ENCODE assay signal across 23 cellular contexts in the genomic region with DNA sequence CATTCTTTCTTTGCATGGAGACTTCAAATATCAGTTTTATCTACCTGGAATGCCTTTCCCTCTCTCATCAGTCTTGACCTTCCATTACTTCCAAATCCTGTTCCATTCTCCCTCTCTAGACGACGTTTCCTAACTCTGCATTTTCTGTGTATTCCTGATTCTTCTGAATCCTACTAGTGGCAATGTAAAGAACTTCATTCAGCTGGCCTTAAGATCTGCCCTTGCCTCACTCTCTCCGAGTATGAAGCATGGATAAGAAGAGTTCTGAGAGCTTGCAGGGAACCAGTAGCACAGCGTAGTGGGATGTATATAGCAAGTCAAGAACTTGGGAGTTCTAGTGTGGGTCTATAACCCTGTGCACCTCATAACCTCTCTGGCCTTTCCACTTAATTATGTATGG.
DNase-seq lines count a peak whose midpoint lies in the region; ATAC-seq and TF ChIP-seq lines count a peak whose summit lies in the region.
"Had no signal": no experiment of that assay in that cellular context is flagged by ENCODE, and none has a peak within 500 bp of the region (broad histone marks: within the 10 kb centered on the region; RNA-seq: fewer than 3 reads in every experiment).

No MANE protein-coding gene starts in this region.

- ATAC-seq in HCT116 (peak; percentile 34; the same call in 1 of the 2 replicates), GM18867 (IDR thresholded peaks at IDR 0.05; ENCODE audit: unreplicated experiment) (no peak)
- ATAC-seq: PC-3 had no signal

- no peaks in the 10 kb centered on the region for H3K9me3 Mint-ChIP-seq in progenitor cell of endocrine pancreas (ENCODE audit: low read depth)
- H3K9me3 Mint-ChIP-seq in activated T-helper 2 cell treated with anti-CD3 and anti-CD28 coated beads, Interferon-gamma antibody, Interleukin-2, Interleukin-4, amounts not matched to agents 10 μg/mL and 5 μg/mL and 100 μg/mL, durations not matched to agents 14 hours and 24 hours and 36 hours: no peaks in the 10 kb centered on the region
- H3K9me3 Mint-ChIP-seq: CD8-positive, alpha-beta memory T cell; HFFc6 had no signal

- no peaks in the 10 kb centered on the region for H3K9me2 ChIP-seq in HCT116 (ENCODE audit: insufficient read depth)

- intact Hi-C loops in HCT116 (cut with micrococcal nuclease): no loop called here
- intact Hi-C loops in activated T-helper 2 cell treated with anti-CD3 and anti-CD28 coated beads, Interferon-gamma antibody, Interleukin-2, Interleukin-4, amounts not matched to agents 10 μg/mL and 5 μg/mL and 100 μg/mL, durations not matched to agents 14 hours and 24 hours and 36 hours (cut with micrococcal nuclease): no loop called here

- no TSS peak for BruUV-seq in HCT116 (replicated peaks; lab: Mats Ljungman, UMichigan)

- RAD21 ChIA-PET in HCT116 (lab: Charles Lee; ENCODE audit: low non-redundant PET in 1 of 2, low total read pairs in 2 of 2, uncharacterized antibody in 2 of 2, unreplicated experiment in 2 of 2): no interaction called here

- no peak for TF ChIP-seq POLR2A in HCT116 (IDR thresholded peaks at IDR 0.05; ENCODE audit: borderline replicate concordance, extremely low read depth, insufficient read depth, insufficient read length)

- H3K4me1 Mint-ChIP-seq in progenitor cell of endocrine pancreas (ENCODE audit: low read depth): peaks cover 2% of the 10 kb centered on the region
- peaks cover 2% of the 10 kb centered on the region for H3K4me1 Mint-ChIP-seq in activated T-helper 2 cell treated with anti-CD3 and anti-CD28 coated beads, Interferon-gamma antibody, Interleukin-2, Interleukin-4, amounts not matched to agents 10 μg/mL and 5 μg/mL and 100 μg/mL, durations not matched to agents 14 hours and 24 hours and 36 hours (ENCODE audit: low read depth)
- H3K4me1 Mint-ChIP-seq: CD14-positive monocyte; CD8-positive, alpha-beta memory T cell had no signal

- H3K4me1 ChIP-seq in HCT116 (ENCODE audit: control insufficient read depth in 1 of 2, insufficient read depth in 2 of 2, low read length in 2 of 2): peaks cover 18 to 29% of the 10 kb centered on the region in 2 experiments
- H3K4me1 ChIP-seq: BE2C had no signal

- in situ Hi-C loops in SK-MEL-5 (cut with HindIII; ENCODE audit: low pct_unique_long_range_greater_than_20kb, low sequenced_read_pairs): no loop called here

- peak overlapping the region; percentile 10 for H2AFZ ChIP-seq in HCT116 (ENCODE audit: low read depth, low read length, poor library complexity, severe bottlenecking)

- no peaks in the 10 kb centered on the region for H3K36me3 Mint-ChIP-seq in progenitor cell of endocrine pancreas (ENCODE audit: insufficient read depth)
- no peaks in the 10 kb centered on the region for H3K36me3 Mint-ChIP-seq in activated T-helper 2 cell treated with anti-CD3 and anti-CD28 coated beads, Interferon-gamma antibody, Interleukin-2, Interleukin-4, amounts not matched to agents 10 μg/mL and 5 μg/mL and 100 μg/mL, durations not matched to agents 14 hours and 24 hours and 36 hours (ENCODE audit: low read depth)
- H3K36me3 Mint-ChIP-seq: CD14-positive monocyte; CD8-positive, alpha-beta memory T cell had no signal

- H3K9ac ChIP-seq in HCT116 (ENCODE audit: low read length): no peak overlapping the region

- no peak overlapping the region for H3K4me2 ChIP-seq in HCT116 (ENCODE audit: low read length)

- H3K36me3 ChIP-seq in HCT116 (ENCODE audit: control insufficient read depth in 1 of 2, insufficient read depth in 2 of 2, low read length in 2 of 2): no peaks in the 10 kb centered on the region
- H3K36me3 ChIP-seq: BE2C had no signal

- POLR2A ChIA-PET in HCT116 (lab: Charles Lee): interaction anchor here (0.8 kb wide), 1 partner anchor 9 kb away, joined by 4 read pairs; no protein-coding TSS in a partner anchor

- CTCF ChIA-PET in HCT116 (lab: Charles Lee): interaction anchor here (1.2 kb wide), 1 partner anchor 113 kb away, joined by 3 read pairs; no protein-coding TSS in a partner anchor

- H4K20me1 ChIP-seq in HCT116 (ENCODE audit: insufficient read depth): no peaks in the 10 kb centered on the region

- no peaks in the 10 kb centered on the region for H3K9me3 ChIP-seq in HCT116 (ENCODE audit: control insufficient read depth in 1 of 2, insufficient read depth in 1 of 2, low read depth in 1 of 2, low read length in 2 of 2)
- H3K9me3 ChIP-seq: BE2C had no signal

- DNase-seq in ELR (ENCODE audit: low read depth): peak; percentile 13
- no peak for DNase-seq in HCT116 (ENCODE audit: low read depth, low spot score)
- peak; percentile 67 for DNase-seq in SK-MEL-5 (ENCODE audit: low read depth, low spot score)
- DNase-seq in progenitor cell of endocrine pancreas (ENCODE audit: low spot score, unreplicated experiment): no peak
- DNase-seq in stimulated activated CD4-positive, alpha-beta T cell treated with anti-CD3 and anti-CD28 coated beads, Interleukin-4, amount 100 ng/mL, for 24 hours: no peak
- no peak for DNase-seq in activated T-helper 2 cell treated with anti-CD3 and anti-CD28 coated beads, Interferon-gamma antibody, Interleukin-2, Interleukin-4, amounts not matched to agents 10 μg/mL and 5 μg/mL and 100 μg/mL, durations not matched to agents 14 hours and 24 hours and 36 hours (ENCODE audit: low spot score)
- DNase-seq: BE2C; CD8-positive, alpha-beta memory T cell; DMS 273 treated with DMSO at 0.1 percent for 48 hours; DMS79; EL; HFFc6; KBM-7; MM.1S; NCI-H2029; NCI-H446 treated with DMSO at 0.1 percent for 48 hours; NCI-H82; NK-92 treated with Interleukin-12 subunit alpha and Interleukin-12 subunit beta, amount 100 ng/mL, for 24 hours; Right ventricle myocardium superior; RPMI8226 had no signal

- H3K79me2 ChIP-seq in HCT116 (ENCODE audit: insufficient read depth, low read length): no peaks in the 10 kb centered on the region

- H3K27ac ChIP-seq in HCT116 (ENCODE audit: low read depth, low read length): no peak overlapping the region

- peak in 2 of 3 experiments; percentile 9 to 25; a peak in 1 of 6 replicates for TF ChIP-seq CTCF in HCT116 (IDR thresholded peaks at IDR 0.05 in 2 of 3, conservative IDR thresholded peaks at IDR 0.05 in 1 of 3; ENCODE audit: borderline replicate concordance in 1 of 3, insufficient read depth in 1 of 3, low read depth in 2 of 3, low read length in 2 of 3)
- peak; percentile 18 for TF ChIP-seq CTCF in progenitor cell of endocrine pancreas (IDR thresholded peaks at IDR 0.05; ENCODE audit: unreplicated experiment)

- H3K27me3 ChIP-seq in HCT116 (ENCODE audit: insufficient read depth, low read length): no peaks in the 10 kb centered on the region

- no peak for TF ChIP-seq RAD21 in HCT116 (IDR thresholded peaks at IDR 0.05; ENCODE audit: low read depth)

- no peak overlapping the region for H3K4me3 ChIP-seq in HCT116 (replicated peaks in 1 of 2; ENCODE audit: low read depth in 1 of 2, low read length in 2 of 2)

- peaks cover 47% of the 10 kb centered on the region for H3K27me3 Mint-ChIP-seq in progenitor cell of endocrine pancreas
- peaks cover 27% of the 10 kb centered on the region for H3K27me3 Mint-ChIP-seq in activated T-helper 2 cell treated with anti-CD3 and anti-CD28 coated beads, Interferon-gamma antibody, Interleukin-2, Interleukin-4, amounts not matched to agents 10 μg/mL and 5 μg/mL and 100 μg/mL, durations not matched to agents 14 hours and 24 hours and 36 hours (ENCODE audit: low read depth)

- no peak overlapping the region for H3K4me3 Mint-ChIP-seq in progenitor cell of endocrine pancreas (ENCODE audit: low read depth)
- H3K4me3 Mint-ChIP-seq in activated T-helper 2 cell treated with anti-CD3 and anti-CD28 coated beads, Interferon-gamma antibody, Interleukin-2, Interleukin-4, amounts not matched to agents 10 μg/mL and 5 μg/mL and 100 μg/mL, durations not matched to agents 14 hours and 24 hours and 36 hours (ENCODE audit: low read depth): no peak overlapping the region
- H3K4me3 Mint-ChIP-seq: CD14-positive monocyte; CD8-positive, alpha-beta memory T cell; HFFc6 had no signal

- H3K27ac Mint-ChIP-seq in progenitor cell of endocrine pancreas: no peak overlapping the region
- no peak overlapping the region for H3K27ac Mint-ChIP-seq in activated T-helper 2 cell treated with anti-CD3 and anti-CD28 coated beads, Interferon-gamma antibody, Interleukin-2, Interleukin-4, amounts not matched to agents 10 μg/mL and 5 μg/mL and 100 μg/mL, durations not matched to agents 14 hours and 24 hours and 36 hours
- H3K27ac Mint-ChIP-seq: CD14-positive monocyte; CD8-positive, alpha-beta memory T cell; HFFc6 had no signal

TF ChIP-seq in HCT116, 20 proteins besides CTCF, POLR2A, EP300 and RAD21 (continues in another document):
- TF ChIP-seq EZH2phosphoT487 (IDR thresholded peaks at IDR 0.05; ENCODE audit: borderline replicate concordance): no peak
- TF ChIP-seq SIN3A (IDR thresholded peaks at IDR 0.05; ENCODE audit: low read depth): no peak
- no peak for TF ChIP-seq SRF (IDR thresholded peaks at IDR 0.05; ENCODE audit: low read depth)
- TF ChIP-seq REST (IDR thresholded peaks at IDR 0.05; ENCODE audit: low read depth): no peak
- TF ChIP-seq ZFX (IDR thresholded peaks at IDR 0.05): no peak
- no peak for TF ChIP-seq POLR2AphosphoS5 (IDR thresholded peaks at IDR 0.05; ENCODE audit: low read depth, low read length)
- TF ChIP-seq, protein P1, sequence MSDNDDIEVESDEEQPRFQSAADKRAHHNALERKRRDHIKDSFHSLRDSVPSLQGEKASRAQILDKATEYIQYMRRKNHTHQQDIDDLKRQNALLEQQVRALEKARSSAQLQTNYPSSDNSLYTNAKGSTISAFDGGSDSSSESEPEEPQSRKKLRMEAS (IDR thresholded peaks at IDR 0.05): no peak

Comparison
In these comparisons a context has a peak if more than half of its experiments do, and no peak if none do; other contexts are left out.
1. DNase-seq: peak in ELR (single experiment) and SK-MEL-5 (single experiment); none in HCT116 (single experiment), progenitor cell of endocrine pancreas (single experiment), stimulated activated CD4-positive, alpha-beta T cell treated with anti-CD3 and anti-CD28 coated beads, Interleukin-4, amount 100 ng/mL, for 24 hours (single experiment) and activated T-helper 2 cell treated with anti-CD3 and anti-CD28 coated beads, Interferon-gamma antibody, Interleukin-2, Interleukin-4, amounts not matched to agents 10 μg/mL and 5 μg/mL and 100 μg/mL, durations not matched to agents 14 hours and 24 hours and 36 hours (single experiment).